8 cellular contexts compared by ENCODE assay signal in genomic region chr9:92706218-92706940, GRCh38. TPM values are rescaled to one million over a fixed set of nuclear protein-coding genes. Genes with fewer than 3 reads are reported as not detected.
DNase-seq lines count a peak whose midpoint lies in the region; ATAC-seq and TF ChIP-seq lines count a peak whose summit lies in the region.

No MANE protein-coding gene starts in this region.

- H3K4me3 ChIP-seq in fibroblast of the aortic adventitia (ENCODE audit: low read depth, low read length) (no peak overlapping the region), gastroesophageal sphincter (no peak overlapping the region)

- peak; percentile 70 for ATAC-seq in HG02973 (IDR thresholded peaks at IDR 0.05; ENCODE audit: unreplicated experiment)
- ATAC-seq in gastroesophageal sphincter, result no peak

- peak overlapping the region; percentile 43 for H3K27ac Mint-ChIP-seq in T-helper 2 cell treated with Interferon-gamma antibody and Interleukin-4, amounts not matched to agents 5 μg/mL and 100 μg/mL, for 36 hours

- peaks cover 27% of the 10 kb centered on the region for H3K4me1 Mint-ChIP-seq in T-helper 2 cell treated with Interferon-gamma antibody and Interleukin-4, amounts not matched to agents 5 μg/mL and 100 μg/mL, for 36 hours (ENCODE audit: low read depth)

- peak; percentile 20 for DNase-seq in T-helper 2 cell treated with Interferon-gamma antibody and Interleukin-4, amounts not matched to agents 5 μg/mL and 100 μg/mL, for 36 hours (ENCODE audit: low spot score)
- DNase-seq in fibroblast of the aortic adventitia (ENCODE audit: low read depth), result no peak
- DNase-seq in stimulated activated CD4-positive, alpha-beta T cell treated with anti-CD3 and anti-CD28 coated beads, Interleukin-15, amount 100 ng/mL, for 48 hours (ENCODE audit: low read depth in 2 of 2), result peak; percentile 17 to 30
- DNase-seq in NCI-H2227 treated with DMSO at 0.1 percent for 48 hours (lab: John Stamatoyannopoulos, UW), result no peak
- DNase-seq in NCI-H1105 (lab: John Stamatoyannopoulos, UW), result no peak

- H3K4me1 ChIP-seq in gastroesophageal sphincter, result no peaks in the 10 kb centered on the region

- peak overlapping the region; percentile 16 for H3K4me3 Mint-ChIP-seq in T-helper 2 cell treated with Interferon-gamma antibody and Interleukin-4, amounts not matched to agents 5 μg/mL and 100 μg/mL, for 36 hours

- no peak for TF ChIP-seq POLR2A in gastroesophageal sphincter (IDR thresholded peaks at IDR 0.05)

- no peaks in the 10 kb centered on the region for H3K27me3 ChIP-seq in gastroesophageal sphincter

- peaks cover 0 to 25% of the 10 kb centered on the region in 2 donors for H3K36me3 ChIP-seq in gastroesophageal sphincter

- no peak overlapping the region for H3K27ac ChIP-seq in gastroesophageal sphincter

- no peaks in the 10 kb centered on the region for H3K27me3 Mint-ChIP-seq in T-helper 2 cell treated with Interferon-gamma antibody and Interleukin-4, amounts not matched to agents 5 μg/mL and 100 μg/mL, for 36 hours (ENCODE audit: low read depth)

- 30 to 38% methylated on average over 2 of the region's 3 CpGs for WGBS in gastroesophageal sphincter (ENCODE audit: low coverage in 1 of 2), 2 donors

- no peaks in the 10 kb centered on the region for H3K9me3 ChIP-seq in gastroesophageal sphincter

- peak; percentile 78 for TF ChIP-seq CTCF in GM12872 (IDR thresholded peaks at IDR 0.05; ENCODE audit: insufficient read depth, low read depth, low read length)
- TF ChIP-seq CTCF in fibroblast of the aortic adventitia (IDR thresholded peaks at IDR 0.05; ENCODE audit: insufficient read depth, low read length), result peak; percentile 37
- TF ChIP-seq CTCF in gastroesophageal sphincter (IDR thresholded peaks at IDR 0.05), result peak in 2 of 4 experiments; percentile 28 to 44

- H3K36me3 Mint-ChIP-seq in T-helper 2 cell treated with Interferon-gamma antibody and Interleukin-4, amounts not matched to agents 5 μg/mL and 100 μg/mL, for 36 hours (ENCODE audit: low read depth), result peaks cover 13% of the 10 kb centered on the region

- no peak for TF ChIP-seq EP300 in gastroesophageal sphincter (IDR thresholded peaks at IDR 0.05)

- H3K9me3 Mint-ChIP-seq in T-helper 2 cell treated with Interferon-gamma antibody and Interleukin-4, amounts not matched to agents 5 μg/mL and 100 μg/mL, for 36 hours, result no peaks in the 10 kb centered on the region

RNA-seq across cellular contexts. Expression of gene IPPK, which starts 36.4 kb away (rescaled TPM):
- 9.6 and 33.0 TPM in 2 replicates for total RNA-seq in fibroblast of the aortic adventitia (ENCODE audit: low replicate concordance)
- total RNA-seq in gastroesophageal sphincter, result 10 to 100 TPM in 1 of 4 donors, 1 to 10 TPM in 3; 7.2 to 14.1 (median 8.9) TPM

RNA-seq across cellular contexts. Expression of gene BICD2, which starts 58.3 kb away (rescaled TPM):
- total RNA-seq in fibroblast of the aortic adventitia (ENCODE audit: low replicate concordance) (24.4 and 39.7 TPM in 2 replicates), gastroesophageal sphincter (10 to 100 TPM; 42.3 to 75.3 (median 51.8) TPM)

Comparison
In these comparisons a context has a peak if more than half of its experiments do, and no peak if none do; other contexts are left out.
1. DNase-seq: peak in T-helper 2 cell treated with Interferon-gamma antibody and Interleukin-4, amounts not matched to agents 5 μg/mL and 100 μg/mL, for 36 hours (single experiment) and stimulated activated CD4-positive, alpha-beta T cell treated with anti-CD3 and anti-CD28 coated beads, Interleukin-15, amount 100 ng/mL, for 48 hours (2 of 2); none in fibroblast of the aortic adventitia (single experiment), NCI-H2227 treated with DMSO at 0.1 percent for 48 hours (single experiment) and NCI-H1105 (single experiment).